Comparison of ENCODE assay signal across 11 cellular contexts in the genomic region with DNA sequence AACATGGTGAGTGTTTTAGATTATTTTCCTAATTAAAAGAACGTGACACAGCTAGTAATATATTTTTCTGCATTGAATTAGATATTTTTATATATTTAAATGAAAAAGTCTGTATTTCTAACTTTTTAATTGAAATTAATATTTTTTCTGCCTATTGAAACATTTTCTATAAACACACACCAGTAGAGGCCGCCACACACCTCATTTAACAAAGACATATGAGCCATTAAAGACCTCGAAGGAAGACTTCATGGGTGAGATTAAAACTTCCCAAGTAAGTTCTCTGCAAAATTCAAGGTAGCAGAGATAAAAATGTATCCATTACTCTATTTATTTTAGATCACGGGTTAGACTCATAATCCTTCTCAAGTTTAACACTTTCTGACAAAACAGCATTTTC. TPM values are rescaled to one million over a fixed set of nuclear protein-coding genes. Genes with fewer than 3 reads are reported as not detected.
DNase-seq lines count a peak whose midpoint lies in the region; ATAC-seq, FAIRE-seq and TF ChIP-seq lines count a peak whose summit lies in the region.
"Had no signal": no experiment of that assay in that cellular context is flagged by ENCODE, and none has a peak within 500 bp of the region (broad histone marks: within the 10 kb centered on the region; RNA-seq: fewer than 3 reads in every experiment).

No MANE protein-coding gene starts in this region.

- POLR2A ChIA-PET in IMR-90 (lab: Charles Lee; ENCODE audit: unreplicated experiment): no interaction called here

- H4K91ac ChIP-seq in IMR-90 (ENCODE audit: insufficient read depth, low read depth, low read length): no peak overlapping the region

- DNase-seq in D721Med (ENCODE audit: insufficient read length, low spot score) (no peak), IMR-90 (no peak), astrocyte (ENCODE audit: low read depth) (no peak), left lobe of liver (ENCODE audit: low spot score) (no peak), activated gamma-delta T cell (lab: John Stamatoyannopoulos, UW) (no peak), gastrocnemius medialis (no peak), OCI-M2 (lab: John Stamatoyannopoulos, UW; ENCODE audit: unreplicated experiment) (no peak)
- DNase-seq: NCI-H187 had no signal

- H3K9ac ChIP-seq in IMR-90 (ENCODE audit: low read depth, low read length) (no peak overlapping the region), astrocyte (ENCODE audit: low read length) (no peak overlapping the region)

- FAIRE-seq in D721Med (lab: Jason Lieb, UNC): no peak
- FAIRE-seq in astrocyte (lab: Jason Lieb, UNC): peak; percentile 52

- H3K27me3 ChIP-seq in IMR-90 (ENCODE audit: control insufficient read depth, insufficient read depth, low read length) (no peaks in the 10 kb centered on the region), astrocyte (ENCODE audit: insufficient read depth, low read length) (peaks cover 14% of the 10 kb centered on the region), gastrocnemius medialis (no peaks in the 10 kb centered on the region)

- H3K79me1 ChIP-seq in IMR-90 (ENCODE audit: low read depth in 1 of 2, low read length in 2 of 2): no peaks in the 10 kb centered on the region

- no peak overlapping the region for H4K8ac ChIP-seq in IMR-90 (ENCODE audit: low read depth in 2 of 2, low read length in 2 of 2)

- no peak for TF ChIP-seq RAD21 in IMR-90 (IDR thresholded peaks at IDR 0.05; ENCODE audit: low read length)

- no TSS peak for BruUV-seq in IMR-90 (replicated peaks; lab: Mats Ljungman, UMichigan)

- CTCF ChIA-PET in IMR-90 (lab: Yijun Ruan, JAX): interaction anchor here (0.7 kb wide), 1 partner anchor 466 kb away, joined by 3 read pairs; no protein-coding TSS in a partner anchor

- H2BK120ac ChIP-seq in IMR-90 (ENCODE audit: low read depth, low read length): no peak overlapping the region

- no peak overlapping the region for H3K4ac ChIP-seq in IMR-90 (ENCODE audit: low read depth, low read length)

- H2BK15ac ChIP-seq in IMR-90 (ENCODE audit: low read depth, low read length): no peak overlapping the region

- no peak overlapping the region for H3K14ac ChIP-seq in IMR-90 (replicated peaks; ENCODE audit: low read depth, low read length)

- no peaks in the 10 kb centered on the region for H3K9me3 Mint-ChIP-seq in astrocyte (ENCODE audit: unreplicated experiment)
- H3K9me3 Mint-ChIP-seq: T-helper 1 cell treated with Interleukin-12 subunit alpha and Interleukin-12 subunit beta and Interleukin-4 antibody, amounts not matched to agents 30 μg/mL and 1 μg/mL, for 36 hours had no signal

- WGBS in IMR-90 (ENCODE audit: extremely low coverage in 2 of 2, insufficient read length in 1 of 2), 2 experiments: no CpG with 5 or more reads among the region's 4 CpGs

- H2BK5ac ChIP-seq in IMR-90 (ENCODE audit: low read depth, low read length, poor library complexity, severe bottlenecking): no peak overlapping the region

- H2AFZ ChIP-seq in IMR-90 (replicated peaks; ENCODE audit: low read length, poor library complexity) (no peak overlapping the region), astrocyte (ENCODE audit: low read depth, low read length) (no peak overlapping the region)

- H2AK9ac ChIP-seq in IMR-90 (replicated peaks; ENCODE audit: low read depth, low read length, poor library complexity): no peak overlapping the region

- no peak overlapping the region for H3K4me3 Mint-ChIP-seq in astrocyte (ENCODE audit: unreplicated experiment)
- H3K4me3 Mint-ChIP-seq: T-helper 1 cell treated with Interleukin-12 subunit alpha and Interleukin-12 subunit beta and Interleukin-4 antibody, amounts not matched to agents 30 μg/mL and 1 μg/mL, for 36 hours had no signal

- H4K20me1 ChIP-seq in IMR-90 (ENCODE audit: insufficient read depth, low read length) (no peaks in the 10 kb centered on the region), astrocyte (ENCODE audit: insufficient read depth, low read length) (no peaks in the 10 kb centered on the region)

- no peak overlapping the region for H3K27ac Mint-ChIP-seq in astrocyte (ENCODE audit: unreplicated experiment)
- H3K27ac Mint-ChIP-seq: T-helper 1 cell treated with Interleukin-12 subunit alpha and Interleukin-12 subunit beta and Interleukin-4 antibody, amounts not matched to agents 30 μg/mL and 1 μg/mL, for 36 hours had no signal

- TF ChIP-seq POLR2A in IMR-90 (IDR thresholded peaks at IDR 0.05; ENCODE audit: low read depth, low read length) (no peak), gastrocnemius medialis (IDR thresholded peaks at IDR 0.05) (no peak)

- H3K36me3 ChIP-seq in IMR-90 (ENCODE audit: control insufficient read depth, insufficient read depth, low read length) (no peaks in the 10 kb centered on the region), astrocyte (ENCODE audit: insufficient read depth, low read length) (no peaks in the 10 kb centered on the region), gastrocnemius medialis (no peaks in the 10 kb centered on the region)

- H3K4me2 ChIP-seq in IMR-90 (ENCODE audit: low read depth, low read length) (no peak overlapping the region), astrocyte (ENCODE audit: low read length) (no peak overlapping the region)

- no peak overlapping the region for H2AK5ac ChIP-seq in IMR-90 (ENCODE audit: low read depth, low read length)

- no peaks in the 10 kb centered on the region for H3K79me2 ChIP-seq in astrocyte (ENCODE audit: insufficient read depth, low read length)

- H3K27ac ChIP-seq in IMR-90 (ENCODE audit: insufficient read depth, low read length) (no peak overlapping the region), astrocyte (ENCODE audit: low read depth, low read length) (no peak overlapping the region), gastrocnemius medialis (no peak overlapping the region)

- TF ChIP-seq CTCF in D721Med (IDR thresholded peaks at IDR 0.05; ENCODE audit: insufficient read depth, missing control alignments) (peak; percentile 36), IMR-90 (conservative IDR thresholded peaks at IDR 0.05; ENCODE audit: low read depth, low read length) (peak; percentile 27; the same call in 1 of the 2 replicates), astrocyte (IDR thresholded peaks at IDR 0.05; ENCODE audit: insufficient read depth, low read depth, low read length) (peak; percentile 19), gastrocnemius medialis (IDR thresholded peaks at IDR 0.05 in 4 of 5, conservative IDR thresholded peaks at IDR 0.05 in 1 of 5) (no peak)

- intact Hi-C loops in IMR-90 (cut with micrococcal nuclease) (no loop called here), gastrocnemius medialis (cut with DNase I; ENCODE audit: low total_unique reads) (no loop called here)

- H3K4me1 Mint-ChIP-seq in astrocyte (ENCODE audit: low read depth, unreplicated experiment): no peaks in the 10 kb centered on the region

- H3K56ac ChIP-seq in IMR-90 (ENCODE audit: extremely low read depth, insufficient read depth, low read length): no peak overlapping the region

- H3K36me3 Mint-ChIP-seq in astrocyte (ENCODE audit: low read depth, unreplicated experiment): no peaks in the 10 kb centered on the region

- H3K4me1 ChIP-seq in IMR-90 (ENCODE audit: control insufficient read depth, insufficient read depth, low read length) (no peaks in the 10 kb centered on the region), astrocyte (ENCODE audit: insufficient read depth, low read length) (no peaks in the 10 kb centered on the region), gastrocnemius medialis (no peaks in the 10 kb centered on the region)

- H3K9me1 ChIP-seq in IMR-90 (ENCODE audit: insufficient read depth, low read length): no peaks in the 10 kb centered on the region

- dilution Hi-C loops in IMR-90 (cut with HindIII; ENCODE audit: low sequenced_read_pairs, unreplicated experiment): no loop called here

- ATAC-seq in IMR-90 (ENCODE audit: low read depth) (no peak), left lobe of liver (peak; percentile 49), GM21576 (IDR thresholded peaks at IDR 0.05; ENCODE audit: unreplicated experiment) (no peak), gastrocnemius medialis (no peak)

- in situ Hi-C loops in IMR-90 (cut with MboI; ENCODE audit: low sequenced_read_pairs): no loop called here
- in situ Hi-C loops in gastrocnemius medialis (cut with MboI; ENCODE audit: low sequenced_read_pairs in 4 of 4): no loop called here

- H3K23ac ChIP-seq in IMR-90 (ENCODE audit: low read depth, low read length): no peak overlapping the region

- H3K27me3 Mint-ChIP-seq in astrocyte (ENCODE audit: low read depth, unreplicated experiment): no peaks in the 10 kb centered on the region

- H3K9me3 ChIP-seq in IMR-90 (ENCODE audit: control insufficient read depth, insufficient read depth, low read length): peaks cover 2% of the 10 kb centered on the region; the same call in 1 of the 2 replicates
- H3K9me3 ChIP-seq in astrocyte (ENCODE audit: insufficient read depth, low read depth, low read length): no peaks in the 10 kb centered on the region
- H3K9me3 ChIP-seq in gastrocnemius medialis: no peaks in the 10 kb centered on the region

- no peak overlapping the region for H2BK20ac ChIP-seq in IMR-90 (ENCODE audit: low read depth, low read length)

- no peak overlapping the region for H3K18ac ChIP-seq in IMR-90 (ENCODE audit: low read depth, low read length)

- no peak overlapping the region for H4K5ac ChIP-seq in IMR-90 (ENCODE audit: low read depth, low read length)

- no peak overlapping the region for H3K4me3 ChIP-seq in IMR-90 (ENCODE audit: insufficient read depth, low read depth, low read length)
- no peak overlapping the region for H3K4me3 ChIP-seq in astrocyte (ENCODE audit: insufficient read depth, low read depth, low read length)
- no peak overlapping the region for H3K4me3 ChIP-seq in gastrocnemius medialis

TF ChIP-seq in IMR-90, 13 proteins besides CTCF, POLR2A, EP300 and RAD21 (continues in another document):
- TF ChIP-seq BHLHE40 (IDR thresholded peaks at IDR 0.05; ENCODE audit: low read depth, low read length): no peak
- TF ChIP-seq, protein P1, sequence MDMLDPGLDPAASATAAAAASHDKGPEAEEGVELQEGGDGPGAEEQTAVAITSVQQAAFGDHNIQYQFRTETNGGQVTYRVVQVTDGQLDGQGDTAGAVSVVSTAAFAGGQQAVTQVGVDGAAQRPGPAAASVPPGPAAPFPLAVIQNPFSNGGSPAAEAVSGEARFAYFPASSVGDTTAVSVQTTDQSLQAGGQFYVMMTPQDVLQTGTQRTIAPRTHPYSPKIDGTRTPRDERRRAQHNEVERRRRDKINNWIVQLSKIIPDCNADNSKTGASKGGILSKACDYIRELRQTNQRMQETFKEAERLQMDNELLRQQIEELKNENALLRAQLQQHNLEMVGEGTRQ (IDR thresholded peaks at IDR 0.05; ENCODE audit: low read depth, low read length): no peak
- no peak for TF ChIP-seq RFX5 (IDR thresholded peaks at IDR 0.05; ENCODE audit: low read depth, low read length)

RNA-seq across cellular contexts. Expression of a gene that starts 8.3 kb away (rescaled TPM):
- total RNA-seq in IMR-90 (2012; rRNA removed) (not detected in 2 replicates), astrocyte (not detected in 2 replicates), left lobe of liver (0.03 TPM), gastrocnemius medialis (under 1 TPM in 1 of 4 donors, not detected in 3; 0.04 TPM)
- polyA plus RNA-seq in IMR-90 (2012; rRNA removed): not detected in 2 replicates
- polyA plus RNA-seq in IMR-90 (2012; cell fraction: cytosol; rRNA removed): not detected in 2 replicates
- polyA plus RNA-seq in IMR-90 (2012; cell fraction: nucleus; rRNA removed; ENCODE audit: low replicate concordance): not detected in 2 replicates
- total RNA-seq: pulmonary artery endothelial cell had no signal

Comparison
In these comparisons a context has a peak if more than half of its experiments do, and no peak if none do; other contexts are left out.
1. CTCF ChIP-seq: peak in D721Med (single experiment), IMR-90 (single experiment) and astrocyte (single experiment); none in gastrocnemius medialis (0 of 5).